17 cellular contexts compared by ENCODE assay signal in the genomic region with DNA sequence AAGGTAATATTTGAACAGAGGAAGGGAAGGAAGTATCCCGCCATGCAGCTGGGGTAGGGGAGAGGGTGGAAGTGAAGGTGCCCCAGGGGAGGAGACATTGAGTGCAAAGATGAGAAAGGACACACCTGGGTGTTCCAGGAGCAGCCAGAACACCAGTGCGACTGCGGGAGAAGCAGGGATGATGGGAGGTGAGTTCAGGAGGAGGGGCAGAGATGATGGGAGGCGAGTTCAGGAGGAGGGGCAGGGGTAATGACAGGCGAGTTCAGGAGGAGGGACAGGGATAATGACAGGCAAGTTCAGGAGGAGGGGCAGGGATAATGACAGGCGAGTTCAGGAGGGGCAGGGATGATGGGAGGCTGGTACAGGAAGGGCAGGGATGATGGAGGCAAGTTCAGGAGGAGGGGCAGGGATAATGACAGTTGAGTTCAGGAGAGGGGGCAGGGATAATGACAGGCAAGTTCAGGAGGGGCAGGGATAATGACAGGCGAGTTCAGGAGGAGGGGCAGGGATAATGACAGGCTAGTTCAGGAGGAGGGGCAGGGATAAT. TPM values are rescaled to one million over a fixed set of nuclear protein-coding genes. Genes with fewer than 3 reads are reported as not detected.
DNase-seq lines count a peak whose midpoint lies in the region; ATAC-seq lines count a peak whose summit lies in the region.
"Had no signal": no experiment of that assay in that cellular context is flagged by ENCODE, and none has a peak within 500 bp of the region (broad histone marks: within the 10 kb centered on the region; RNA-seq: fewer than 3 reads in every experiment).

No MANE protein-coding gene starts in this region.

- peak; percentile 21 for DNase-seq in activated CD4-positive, alpha-beta T cell treated with anti-CD3 and anti-CD28 coated beads, Interleukin-2, amount 10 ng/mL, durations not matched to agents 24 days and 14 days
- no peak for DNase-seq in activated CD4-positive, alpha-beta T cell treated with anti-CD3 and anti-CD28 coated beads, Interleukin-2, amount 50 U/mL, for 48 hours
- DNase-seq in NCI-H69 (lab: John Stamatoyannopoulos, UW) (peak; percentile 98), dedifferentiated amniotic fluid mesenchymal stem cell (ENCODE audit: extremely low spot score) (peak; percentile 12), SIG-M5 treated with dmso at 0.1 percent for 504 hours (lab: John Stamatoyannopoulos, UW; ENCODE audit: unreplicated experiment) (no peak), mucosa of gallbladder (ENCODE audit: low spot score) (no peak), SW 1271 (lab: John Stamatoyannopoulos, UW) (no peak)
- DNase-seq: C1 segment of cervical spinal cord, DMS153, EL, NCI-H1436, NCI-H510A, PC-9, SK-N-SH had no signal

- no peaks in the 10 kb centered on the region for H3K9me3 Mint-ChIP-seq in activated CD4-positive, alpha-beta T cell treated with anti-CD3 and anti-CD28 coated beads, Interleukin-2, amount 10 ng/mL, durations not matched to agents 24 days and 14 days

- H3K4me3 Mint-ChIP-seq in activated CD4-positive, alpha-beta T cell treated with anti-CD3 and anti-CD28 coated beads, Interleukin-2, amount 10 ng/mL, durations not matched to agents 24 days and 14 days, result no peak overlapping the region
- H3K4me3 Mint-ChIP-seq: IgD-negative memory B cell had no signal

- intact Hi-C loops in activated CD4-positive, alpha-beta T cell treated with anti-CD3 and anti-CD28 coated beads, Interleukin-2, amount 10 ng/mL, durations not matched to agents 24 days and 14 days (cut with micrococcal nuclease), result no loop called here

- no peaks in the 10 kb centered on the region for H3K4me1 Mint-ChIP-seq in activated CD4-positive, alpha-beta T cell treated with anti-CD3 and anti-CD28 coated beads, Interleukin-2, amount 10 ng/mL, durations not matched to agents 24 days and 14 days
- H3K4me1 Mint-ChIP-seq: IgD-negative memory B cell had no signal

- H3K27me3 Mint-ChIP-seq in activated CD4-positive, alpha-beta T cell treated with anti-CD3 and anti-CD28 coated beads, Interleukin-2, amount 10 ng/mL, durations not matched to agents 24 days and 14 days, result peaks cover 6% of the 10 kb centered on the region

- ATAC-seq in HG02678 (IDR thresholded peaks at IDR 0.05; ENCODE audit: unreplicated experiment), result no peak

- no peaks in the 10 kb centered on the region for H3K36me3 Mint-ChIP-seq in activated CD4-positive, alpha-beta T cell treated with anti-CD3 and anti-CD28 coated beads, Interleukin-2, amount 10 ng/mL, durations not matched to agents 24 days and 14 days (ENCODE audit: low read depth)

- H3K27ac Mint-ChIP-seq in activated CD4-positive, alpha-beta T cell treated with anti-CD3 and anti-CD28 coated beads, Interleukin-2, amount 10 ng/mL, durations not matched to agents 24 days and 14 days, result no peak overlapping the region
- H3K27ac Mint-ChIP-seq: IgD-negative memory B cell had no signal

RNA-seq across cellular contexts. Expression of gene SPOCK1, which starts 17.2 kb away (rescaled TPM):
- not detected in 2 replicates for total RNA-seq in activated CD4-positive, alpha-beta T cell treated with anti-CD3 and anti-CD28 coated beads, Interleukin-2, amount 10 ng/mL, durations not matched to agents 24 days and 14 days
- total RNA-seq in mucosa of gallbladder, result 13.6 TPM
- total RNA-seq: HT-29 had no signal

Comparison
In these comparisons a context has a peak if more than half of its experiments do, and no peak if none do; other contexts are left out.
1. DNase-seq: peak in activated CD4-positive, alpha-beta T cell treated with anti-CD3 and anti-CD28 coated beads, Interleukin-2, amount 10 ng/mL, durations not matched to agents 24 days and 14 days (single experiment), NCI-H69 (single experiment) and dedifferentiated amniotic fluid mesenchymal stem cell (single experiment); none in activated CD4-positive, alpha-beta T cell treated with anti-CD3 and anti-CD28 coated beads, Interleukin-2, amount 50 U/mL, for 48 hours (0 of 2), SIG-M5 treated with dmso at 0.1 percent for 504 hours (single experiment), mucosa of gallbladder (single experiment) and SW 1271 (0 of 2).
2. RNA of gene SPOCK1, which starts 17.2 kb away (total RNA-seq): 13.6 TPM in mucosa of gallbladder (single experiment); not detected in activated CD4-positive, alpha-beta T cell treated with anti-CD3 and anti-CD28 coated beads, Interleukin-2, amount 10 ng/mL, durations not matched to agents 24 days and 14 days; every median in the first group is over 10 times any median in the second.